Comparison of ENCODE assay signal across 16 cellular contexts in the genomic region with DNA sequence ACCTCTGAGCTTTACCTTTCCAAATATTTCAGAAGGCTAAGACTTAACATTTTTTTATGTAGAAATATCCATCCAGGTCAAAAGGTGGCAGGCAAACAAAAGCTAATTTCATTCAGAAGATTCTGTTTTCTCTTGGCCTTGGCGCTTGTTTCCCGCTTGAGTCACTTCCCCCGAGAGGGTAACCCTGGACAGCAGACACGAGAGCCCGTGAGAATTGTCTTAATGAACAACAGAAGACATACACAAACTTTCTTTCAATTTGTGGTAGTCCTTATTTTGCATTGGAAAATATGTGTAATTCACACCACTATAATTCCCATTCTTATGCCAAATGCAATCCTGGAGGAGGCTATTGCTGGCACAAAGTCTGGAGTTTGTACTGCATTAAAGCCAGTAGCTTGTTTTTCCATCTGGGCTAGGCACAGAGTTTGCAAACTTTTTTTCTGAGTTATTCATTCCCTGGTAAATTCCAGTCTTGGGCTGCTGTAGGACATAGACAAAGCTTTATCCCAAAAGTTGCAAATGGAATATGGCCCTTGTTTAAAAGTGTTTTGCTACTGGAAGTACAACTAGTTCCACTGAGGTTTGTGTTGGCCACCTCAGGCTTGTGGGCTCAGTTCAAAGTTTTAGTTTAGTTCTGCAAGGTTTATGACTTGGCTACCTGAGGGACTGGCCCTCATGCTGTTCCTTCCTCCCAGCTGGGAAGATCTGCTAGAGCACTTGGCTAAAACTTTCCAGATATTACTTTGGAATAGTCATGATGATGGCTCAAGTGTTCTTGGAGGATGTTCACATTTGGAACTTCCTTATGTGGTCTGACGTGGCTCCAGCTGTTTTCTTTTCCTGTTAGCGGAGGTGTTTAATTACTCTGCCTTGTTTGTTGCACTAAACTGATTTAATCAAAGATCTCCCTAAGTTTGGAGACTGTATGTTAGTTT.
DNase-seq lines count a peak whose midpoint lies in the region; ATAC-seq, FAIRE-seq and TF ChIP-seq lines count a peak whose summit lies in the region.
"Had no signal": no experiment of that assay in that cellular context is flagged by ENCODE, and none has a peak within 500 bp of the region (broad histone marks: within the 10 kb centered on the region; RNA-seq: fewer than 3 reads in every experiment).

No MANE protein-coding gene starts in this region.

- no peaks in the 10 kb centered on the region for H3F3A ChIP-seq in SK-N-SH (replicated peaks; ENCODE audit: insufficient read depth)

- no peaks in the 10 kb centered on the region for H3K79me2 ChIP-seq in SK-N-SH (ENCODE audit: insufficient read depth)

- TF ChIP-seq RAD21 in SK-N-SH (IDR thresholded peaks at IDR 0.05; ENCODE audit: low read length), result no peak

- H3K9me3 ChIP-seq in SK-N-SH, result no peaks in the 10 kb centered on the region
- H3K9me3 ChIP-seq in sigmoid colon, result no peaks in the 10 kb centered on the region
- no peaks in the 10 kb centered on the region for H3K9me3 ChIP-seq in SJCRH30 (replicated peaks)
- H3K9me3 ChIP-seq in naive thymus-derived CD4-positive, alpha-beta T cell (ENCODE audit: control insufficient read depth in 2 of 3, low read length in 3 of 3), result no peaks in the 10 kb centered on the region
- H3K9me3 ChIP-seq in esophagus muscularis mucosa, result no peaks in the 10 kb centered on the region
- H3K9me3 ChIP-seq in kidney (ENCODE audit: control insufficient read depth in 1 of 2, low read length in 2 of 2), result no peaks in the 10 kb centered on the region
- H3K9me3 ChIP-seq: Caco-2, testis had no signal

- no peak overlapping the region for H3K27ac ChIP-seq in SK-N-SH (ENCODE audit: low read depth in 2 of 2, low read length in 1 of 2)
- peak overlapping the region in 2 of 4 donors; percentile 19 to 50 for H3K27ac ChIP-seq in sigmoid colon
- H3K27ac ChIP-seq in SJCRH30, result no peak overlapping the region
- no peak overlapping the region for H3K27ac ChIP-seq in naive thymus-derived CD4-positive, alpha-beta T cell (ENCODE audit: low read depth, low read length)
- peak overlapping the region in 2 of 4 donors; percentile 25 to 49 for H3K27ac ChIP-seq in esophagus muscularis mucosa (replicated peaks in 1 of 4)
- no peak overlapping the region for H3K27ac ChIP-seq in kidney (ENCODE audit: low read depth in 2 of 2, low read length in 2 of 2)
- H3K27ac ChIP-seq: testis, VCaP had no signal

- TF ChIP-seq CTCF in SK-N-SH (IDR thresholded peaks at IDR 0.05) (peak; percentile 28; the same call in 1 of the 2 replicates), foreskin fibroblast (IDR thresholded peaks at IDR 0.05; ENCODE audit: low read depth, low read length) (no peak), sigmoid colon (IDR thresholded peaks at IDR 0.05) (no peak), esophagus muscularis mucosa (IDR thresholded peaks at IDR 0.05) (no peak), kidney (IDR thresholded peaks at IDR 0.05; ENCODE audit: borderline replicate concordance, extremely low read depth, insufficient read depth) (no peak)

- no peak overlapping the region for H2AFZ ChIP-seq in SK-N-SH (ENCODE audit: low read depth)

- CTCF ChIA-PET in SK-N-SH (lab: Yijun Ruan, JAX), result interaction anchor here (1.5 kb wide), 1 partner anchor 29 kb away, joined by 4 read pairs; no protein-coding TSS in a partner anchor
- CTCF ChIA-PET in naive thymus-derived CD4-positive, alpha-beta T cell (lab: Charles Lee), result no interaction called here

- H3K4me3 ChIP-seq in SK-N-SH (ENCODE audit: low read depth in 2 of 2, low read length in 1 of 2) (no peak overlapping the region), foreskin fibroblast (ENCODE audit: low read depth in 1 of 2, low read length in 2 of 2) (no peak overlapping the region), sigmoid colon (no peak overlapping the region), SJCRH30 (no peak overlapping the region), esophagus muscularis mucosa (no peak overlapping the region), kidney (ENCODE audit: low read length in 2 of 2) (no peak overlapping the region)
- no peak overlapping the region for H3K4me3 ChIP-seq in naive thymus-derived CD4-positive, alpha-beta T cell (ENCODE audit: low read length)
- H3K4me3 ChIP-seq: testis had no signal

- TF ChIP-seq EP300 in SK-N-SH (IDR thresholded peaks at IDR 0.05; ENCODE audit: borderline replicate concordance in 1 of 2, low read depth in 1 of 2, low read length in 1 of 2) (no peak), sigmoid colon (IDR thresholded peaks at IDR 0.05) (no peak), esophagus muscularis mucosa (IDR thresholded peaks at IDR 0.05) (no peak)

- H3K4me1 ChIP-seq in SK-N-SH (ENCODE audit: control insufficient read depth in 1 of 2, insufficient read depth in 2 of 2, low read depth in 1 of 2, low read length in 1 of 2), result no peaks in the 10 kb centered on the region; a peak in 1 of 4 replicates
- H3K4me1 ChIP-seq in sigmoid colon, result no peaks in the 10 kb centered on the region
- no peaks in the 10 kb centered on the region for H3K4me1 ChIP-seq in SJCRH30
- no peaks in the 10 kb centered on the region for H3K4me1 ChIP-seq in naive thymus-derived CD4-positive, alpha-beta T cell (ENCODE audit: control insufficient read depth in 2 of 2, insufficient read depth in 2 of 2, low read length in 2 of 2)
- no peaks in the 10 kb centered on the region for H3K4me1 ChIP-seq in esophagus muscularis mucosa
- H3K4me1 ChIP-seq in kidney (ENCODE audit: control insufficient read depth in 1 of 2, insufficient read depth in 1 of 2, low read depth in 1 of 2, low read length in 2 of 2), result no peaks in the 10 kb centered on the region
- H3K4me1 ChIP-seq: Caco-2, testis had no signal

- peak; percentile 69 for DNase-seq in GM03348 (ENCODE audit: low spot score)
- no peak for DNase-seq in SK-N-SH
- DNase-seq in foreskin fibroblast, result peak; percentile 75 to 88
- DNase-seq in sigmoid colon, result peak; percentile 64
- no peak for DNase-seq in SJCRH30
- DNase-seq in naive thymus-derived CD4-positive, alpha-beta T cell, result no peak
- no peak for DNase-seq in esophagus muscularis mucosa (ENCODE audit: extremely low spot score)
- DNase-seq in kidney, result no peak
- DNase-seq: activated T-cell treated with anti-CD3 and anti-CD28 coated beads for 4 hours, Caco-2, endodermal cell, NCI-H510A, SIG-M5, testis had no signal

- H3K27ac Mint-ChIP-seq in naive thymus-derived CD4-positive, alpha-beta T cell, result peak overlapping the region in 1 of 9 donors; percentile 9
- H3K27ac Mint-ChIP-seq: endodermal cell, mesothelial cell of epicardium had no signal

- no peak overlapping the region for H3K9ac ChIP-seq in SK-N-SH
- H3K9ac ChIP-seq in kidney (ENCODE audit: low read length in 2 of 2), result no peak overlapping the region

- H3K27me3 Mint-ChIP-seq in naive thymus-derived CD4-positive, alpha-beta T cell, result no peaks in the 10 kb centered on the region

- no peaks in the 10 kb centered on the region for H4K20me1 ChIP-seq in SK-N-SH (ENCODE audit: insufficient read depth)

- 46% methylated on average over 7 of the region's 7 CpGs for WGBS in SK-N-SH (ENCODE audit: low lambda C conversion rate)
- WGBS in sigmoid colon, 2 donors, result 65 to 72% methylated on average over 7 of the region's 7 CpGs
- 42% methylated on average over 7 of the region's 7 CpGs for WGBS in esophagus muscularis mucosa

- H3K9me2 ChIP-seq in SK-N-SH, result no peaks in the 10 kb centered on the region

- H3K27me3 ChIP-seq in SK-N-SH (ENCODE audit: insufficient read depth) (no peaks in the 10 kb centered on the region; the same call in 1 of the 2 replicates), sigmoid colon (no peaks in the 10 kb centered on the region), SJCRH30 (no peaks in the 10 kb centered on the region), esophagus muscularis mucosa (no peaks in the 10 kb centered on the region)
- no peaks in the 10 kb centered on the region for H3K27me3 ChIP-seq in naive thymus-derived CD4-positive, alpha-beta T cell (ENCODE audit: control insufficient read depth in 2 of 2, insufficient read depth in 2 of 2, low read length in 2 of 2)
- H3K27me3 ChIP-seq: testis had no signal

- POLR2A ChIA-PET in SK-N-SH (lab: Yijun Ruan, JAX), result no interaction called here
- POLR2A ChIA-PET in naive thymus-derived CD4-positive, alpha-beta T cell (lab: Charles Lee), result no interaction called here

- intact Hi-C loops in sigmoid colon (cut with DNase I) (no loop called here), esophagus muscularis mucosa (cut with DNase I) (no loop called here), kidney (cut with DNase I) (no loop called here)
- intact Hi-C loops in naive thymus-derived CD4-positive, alpha-beta T cell (cut with micrococcal nuclease), result no loop called here

- H3K9me3 Mint-ChIP-seq in naive thymus-derived CD4-positive, alpha-beta T cell, result peaks cover 0 to 26% (median under 1%) of the 10 kb centered on the region in 11 donors

- TF ChIP-seq POLR2A in sigmoid colon (IDR thresholded peaks at IDR 0.05), result no peak
- TF ChIP-seq POLR2A in esophagus muscularis mucosa (IDR thresholded peaks at IDR 0.05; ENCODE audit: low read depth), result no peak

- H3K36me3 ChIP-seq in SK-N-SH (replicated peaks in 1 of 2; ENCODE audit: control insufficient read depth in 1 of 2, insufficient read depth in 2 of 2, low read length in 1 of 2) (no peaks in the 10 kb centered on the region), sigmoid colon (no peaks in the 10 kb centered on the region), SJCRH30 (no peaks in the 10 kb centered on the region), esophagus muscularis mucosa (no peaks in the 10 kb centered on the region), kidney (ENCODE audit: control insufficient read depth in 1 of 2, insufficient read depth in 2 of 2, low read length in 2 of 2) (no peaks in the 10 kb centered on the region)
- H3K36me3 ChIP-seq in naive thymus-derived CD4-positive, alpha-beta T cell (ENCODE audit: control insufficient read depth in 2 of 3, insufficient read depth in 3 of 3, low read length in 3 of 3), result no peaks in the 10 kb centered on the region

- H3K4me2 ChIP-seq in SK-N-SH, result no peak overlapping the region

- H3K4me3 Mint-ChIP-seq in naive thymus-derived CD4-positive, alpha-beta T cell, result no peak overlapping the region
- H3K4me3 Mint-ChIP-seq: endodermal cell, mesothelial cell of epicardium had no signal

- ATAC-seq in naive thymus-derived CD4-positive, alpha-beta T cell, result no peak

- H3K36me3 Mint-ChIP-seq in naive thymus-derived CD4-positive, alpha-beta T cell, result peaks cover 0 to 42% (median 0%) of the 10 kb centered on the region in 5 donors

- H3K4me1 Mint-ChIP-seq in naive thymus-derived CD4-positive, alpha-beta T cell, result peaks cover 0 to 56% (median 0%) of the 10 kb centered on the region in 7 donors

- FAIRE-seq in kidney (lab: Jason Lieb, UNC), result no peak

TF ChIP-seq in SK-N-SH, 30 proteins besides CTCF, POLR2A, EP300 and RAD21 (continues in another document):
- TF ChIP-seq SMC3 (IDR thresholded peaks at IDR 0.05; ENCODE audit: low read depth, low read length), result no peak

Comparison
In these comparisons a context has a peak if more than half of its experiments do, and no peak if none do; other contexts are left out.
1. DNase-seq: peak in GM03348 (single experiment), foreskin fibroblast (2 of 2) and sigmoid colon (single experiment); none in SK-N-SH (single experiment), SJCRH30 (0 of 2), naive thymus-derived CD4-positive, alpha-beta T cell (0 of 9), esophagus muscularis mucosa (single experiment) and kidney (single experiment).